22 cellular contexts compared by ENCODE assay signal in the genomic region with DNA sequence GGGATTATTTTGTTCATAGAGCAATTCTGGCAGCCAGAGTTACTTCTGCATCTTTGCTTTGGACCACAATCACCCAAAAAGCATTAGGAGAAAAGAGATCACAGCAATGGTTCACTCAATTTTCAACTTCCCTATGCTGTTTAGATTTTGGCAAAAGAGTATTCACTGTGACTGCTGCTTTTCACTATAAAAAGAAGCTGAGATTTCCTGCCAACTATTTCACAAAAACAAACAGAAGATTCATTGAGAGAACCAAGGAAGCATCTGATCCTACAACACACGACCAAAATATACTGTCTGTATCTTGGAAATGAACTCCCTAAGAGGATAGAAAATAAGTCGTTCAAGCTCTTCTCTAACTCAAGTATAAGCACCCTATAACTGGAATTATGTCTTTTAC.
"Had no signal": no experiment of that assay in that cellular context is flagged by ENCODE, and none has a peak within 500 bp of the region (broad histone marks: within the 10 kb centered on the region; RNA-seq: fewer than 3 reads in every experiment).

No MANE protein-coding gene starts in this region.

- H3K27ac ChIP-seq: coronary artery, heart right ventricle, left ventricle myocardium inferior, parathyroid adenoma, thoracic aorta had no signal

- H3K36me3 ChIP-seq: heart right ventricle, left ventricle myocardium inferior, thoracic aorta had no signal

- DNase-seq: activated CD4-positive, alpha-beta memory T cell treated with anti-CD3 and anti-CD28 coated beads for 36 hours; activated CD4-positive, alpha-beta T cell treated with anti-CD3 and anti-CD28 coated beads, Interleukin-2, amount 10 ng/mL, durations not matched to agents 24 days and 14 days; activated CD4-positive, CD25-positive, alpha-beta regulatory T cell treated with anti-CD3 and anti-CD28 coated beads, Interleukin-2, amount 50 U/mL, for 72 hours; activated CD8-positive, alpha-beta memory T cell treated with anti-CD3 and anti-CD28 coated beads, Interleukin-2, amount 50 U/mL, for 4 hours; activated gamma-delta T cell; activated naive CD4-positive, alpha-beta T cell treated with anti-CD3 and anti-CD28 coated beads, Interleukin-2, amount 50 U/mL, for 16 hours; activated T-cell treated with anti-CD3 and anti-CD28 coated beads, Interleukin-2, amount 50 U/mL, for 24 hours; amniotic stem cell; foreskin fibroblast; heart right ventricle; left ventricle myocardium inferior; naive B cell; right cardiac atrium; stimulated activated CD4-positive, alpha-beta T cell treated with anti-CD3 and anti-CD28 coated beads, Interleukin-15, amount 100 ng/mL, for 24 hours; stimulated activated CD4-positive, alpha-beta T cell treated with anti-CD3 and anti-CD28 coated beads, Interleukin-2, amount 100 ng/mL, for 24 hours; stimulated activated naive CD4-positive, alpha-beta T cell; T-helper 2 cell; trophoblast cell had no signal

- H3K9ac ChIP-seq: parathyroid adenoma had no signal

- H2AFZ ChIP-seq: parathyroid adenoma had no signal

- H3K79me2 ChIP-seq: parathyroid adenoma had no signal

- H3K9me3 ChIP-seq: heart right ventricle, left ventricle myocardium inferior, thoracic aorta had no signal

- H3K4me1 ChIP-seq: heart right ventricle, left ventricle myocardium inferior, parathyroid adenoma had no signal

- H3K4me3 ChIP-seq: coronary artery, heart right ventricle, left ventricle myocardium inferior, lung, thoracic aorta had no signal
